11 cellular contexts compared by ENCODE assay signal in the genomic region with DNA sequence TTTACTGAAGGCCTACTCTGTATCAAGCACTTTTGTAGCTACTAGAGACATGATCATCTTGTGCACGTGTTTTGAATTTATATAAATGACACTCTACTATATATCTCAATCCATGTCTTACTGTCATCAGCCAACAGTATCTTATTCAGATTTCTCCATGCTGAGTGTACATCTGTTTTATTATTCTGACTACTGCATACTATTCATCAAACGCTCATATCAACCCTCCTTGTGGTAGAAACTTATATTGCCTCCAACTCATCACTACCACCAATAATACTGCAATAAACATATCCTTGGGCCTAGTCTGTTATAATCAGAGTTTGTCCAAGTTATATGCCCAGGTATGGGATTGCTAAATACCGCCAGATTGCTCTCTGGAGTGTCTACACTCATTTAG.
DNase-seq lines count a peak whose midpoint lies in the region; ATAC-seq and TF ChIP-seq lines count a peak whose summit lies in the region.
"Had no signal": no experiment of that assay in that cellular context is flagged by ENCODE, and none has a peak within 500 bp of the region (broad histone marks: within the 10 kb centered on the region; RNA-seq: fewer than 3 reads in every experiment).

No MANE protein-coding gene starts in this region.

- no peaks in the 10 kb centered on the region for H3K9me3 Mint-ChIP-seq in activated T-cell treated with anti-CD3 and anti-CD28 coated beads, Interleukin-2, amount 50 U/mL, for 4 hours
- H3K9me3 Mint-ChIP-seq in endodermal cell = peaks cover 2% of the 10 kb centered on the region

- H3K36me3 ChIP-seq in OCI-LY1 (ENCODE audit: insufficient read depth, low read length) (no peaks in the 10 kb centered on the region; the same call in 1 of the 2 replicates), endodermal cell (ENCODE audit: control insufficient read depth, insufficient read depth, low read length) (no peaks in the 10 kb centered on the region)
- H3K36me3 ChIP-seq: heart left ventricle had no signal

- no peak overlapping the region for H3K4me2 ChIP-seq in OCI-LY1 (ENCODE audit: low read length)

- H3K36me3 Mint-ChIP-seq in activated T-cell treated with anti-CD3 and anti-CD28 coated beads, Interleukin-2, amount 50 U/mL, for 4 hours (ENCODE audit: insufficient read depth) = no peaks in the 10 kb centered on the region
- no peaks in the 10 kb centered on the region for H3K36me3 Mint-ChIP-seq in endodermal cell (ENCODE audit: low read depth)

- H3K27ac ChIP-seq in OCI-LY1 (ENCODE audit: low read depth, low read length, poor library complexity, severe bottlenecking) (no peak overlapping the region), endodermal cell (ENCODE audit: low read depth, low read length) (no peak overlapping the region)
- H3K27ac ChIP-seq: heart left ventricle, skin epidermis had no signal

- H3F3A ChIP-seq in OCI-LY1 (ENCODE audit: insufficient read depth, low read length) = no peaks in the 10 kb centered on the region

- H3K4me1 ChIP-seq in OCI-LY1 (ENCODE audit: insufficient read depth, low read length, severe bottlenecking) (no peaks in the 10 kb centered on the region), endodermal cell (ENCODE audit: control insufficient read depth, insufficient read depth, low read length) (no peaks in the 10 kb centered on the region)
- H3K4me1 ChIP-seq: heart left ventricle had no signal

- H4K20me1 ChIP-seq in OCI-LY1 (ENCODE audit: insufficient read depth, low read length) = no peaks in the 10 kb centered on the region

- H3K4me1 Mint-ChIP-seq in activated T-cell treated with anti-CD3 and anti-CD28 coated beads, Interleukin-2, amount 50 U/mL, for 4 hours (ENCODE audit: low read depth) = peaks cover 2% of the 10 kb centered on the region
- H3K4me1 Mint-ChIP-seq in endodermal cell = no peaks in the 10 kb centered on the region

- no peak overlapping the region for H3K27ac Mint-ChIP-seq in endodermal cell
- H3K27ac Mint-ChIP-seq: B cell had no signal

- no peaks in the 10 kb centered on the region; the same call in 1 of the 2 replicates for H3K9me3 ChIP-seq in OCI-LY1 (ENCODE audit: low read length)
- H3K9me3 ChIP-seq in endodermal cell (ENCODE audit: control insufficient read depth, low read length) = peaks cover 6% of the 10 kb centered on the region
- H3K9me3 ChIP-seq: heart left ventricle had no signal

- ATAC-seq in activated T-cell treated with anti-CD3 and anti-CD28 coated beads, Interleukin-2, amount 50 U/mL, for 4 hours = peak; percentile 63
- ATAC-seq in stimulated activated naive CD8-positive, alpha-beta T cell treated with anti-CD3 and anti-CD28 coated beads, Interleukin-15, Interleukin-2, amounts not matched to agents 100 U/mL and 50 U/mL, for 24 hours = peak; percentile 55
- ATAC-seq in GM19023 (IDR thresholded peaks at IDR 0.05; ENCODE audit: unreplicated experiment) = no peak
- ATAC-seq: heart left ventricle had no signal

- no peak for DNase-seq in activated T-cell treated with anti-CD3 and anti-CD28 coated beads, Interleukin-2, amount 50 U/mL, for 4 hours
- DNase-seq in activated T-cell treated with anti-CD3 and anti-CD28 coated beads, Interleukin-2, amount 50 U/mL, for 48 hours = no peak
- no peak for DNase-seq in endodermal cell
- DNase-seq in stimulated activated naive CD8-positive, alpha-beta T cell treated with anti-CD3 and anti-CD28 coated beads, Interleukin-15, Interleukin-2, amounts not matched to agents 100 U/mL and 50 U/mL, for 24 hours = no peak
- DNase-seq in cortex of kidney (lab: John Stamatoyannopoulos, UW) = no peak
- no peak for DNase-seq in activated CD4-positive, alpha-beta T cell treated with anti-CD3 and anti-CD28 coated beads for 1 hour
- DNase-seq: heart left ventricle had no signal

- no peak overlapping the region for H3K9ac ChIP-seq in OCI-LY1 (ENCODE audit: low read length)
- no peak overlapping the region for H3K9ac ChIP-seq in endodermal cell (ENCODE audit: extremely low read depth, low read length, poor library complexity, severe bottlenecking)

- H3K9me2 ChIP-seq in OCI-LY1 (ENCODE audit: low read depth, low read length) = no peaks in the 10 kb centered on the region

- TF ChIP-seq CTCF in OCI-LY1 (IDR thresholded peaks at IDR 0.05; ENCODE audit: low read length) = peak; percentile 43; the same call in 1 of the 2 replicates
- peak; percentile 56 for TF ChIP-seq CTCF in endodermal cell (conservative IDR thresholded peaks at IDR 0.05)

- H3K79me2 ChIP-seq in OCI-LY1 (ENCODE audit: insufficient read depth, low read length) = no peaks in the 10 kb centered on the region

- H3K4me3 Mint-ChIP-seq in activated T-cell treated with anti-CD3 and anti-CD28 coated beads, Interleukin-2, amount 50 U/mL, for 4 hours = no peak overlapping the region
- no peak overlapping the region for H3K4me3 Mint-ChIP-seq in endodermal cell
- H3K4me3 Mint-ChIP-seq: B cell had no signal

- H3K4me3 ChIP-seq in OCI-LY1 (ENCODE audit: low read depth, low read length, poor library complexity, severe bottlenecking) (no peak overlapping the region), endodermal cell (ENCODE audit: low read length) (no peak overlapping the region)
- H3K4me3 ChIP-seq: heart left ventricle, skin epidermis had no signal

- no peaks in the 10 kb centered on the region for H3K27me3 Mint-ChIP-seq in activated T-cell treated with anti-CD3 and anti-CD28 coated beads, Interleukin-2, amount 50 U/mL, for 4 hours (ENCODE audit: low read depth)
- no peaks in the 10 kb centered on the region for H3K27me3 Mint-ChIP-seq in endodermal cell (ENCODE audit: insufficient read depth)
- H3K27me3 Mint-ChIP-seq: B cell had no signal

- H2AFZ ChIP-seq in OCI-LY1 (ENCODE audit: low read length) = no peak overlapping the region

- 76 to 82% methylated on average over 3 of the region's 3 CpGs for WGBS in endodermal cell (ENCODE audit: insufficient coverage in 1 of 2, insufficient read length in 1 of 2), 2 experiments

- H3K27me3 ChIP-seq in OCI-LY1 (ENCODE audit: insufficient read depth, low read length) = no peaks in the 10 kb centered on the region
- H3K27me3 ChIP-seq in endodermal cell (ENCODE audit: control insufficient read depth, insufficient read depth, low read length, poor library complexity, severe bottlenecking) = no peaks in the 10 kb centered on the region
- H3K27me3 ChIP-seq: heart left ventricle had no signal
